Comparison of ENCODE assay signal across 25 cellular contexts in the genomic region with DNA sequence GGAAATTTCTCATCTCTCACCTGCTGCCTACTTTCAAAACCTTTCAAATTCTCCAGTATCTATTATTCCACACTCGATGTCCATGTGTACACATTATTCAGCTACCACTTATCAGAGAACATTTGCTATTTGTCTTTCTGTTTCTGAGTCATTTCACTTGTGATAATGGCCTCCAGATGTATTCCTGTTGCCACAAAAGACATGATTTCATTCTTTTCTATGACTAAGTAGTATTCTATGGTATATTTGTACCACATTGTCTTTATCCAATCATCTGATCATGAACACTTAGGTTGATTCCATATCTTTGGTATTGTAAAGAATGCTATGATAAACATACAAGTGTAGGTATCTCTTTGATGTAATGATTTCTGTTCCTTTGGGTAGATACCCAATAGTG.
"Had no signal": no experiment of that assay in that cellular context is flagged by ENCODE, and none has a peak within 500 bp of the region (broad histone marks: within the 10 kb centered on the region; RNA-seq: fewer than 3 reads in every experiment).

No MANE protein-coding gene starts in this region.

- H3K4me1 Mint-ChIP-seq: memory B cell; natural killer cell; stimulated activated effector memory CD8-positive, alpha-beta T cell treated with anti-CD3 and anti-CD28 coated beads, Interleukin-12 subunit alpha, Interleukin-12 subunit beta, amount 100 ng/mL, for 72 hours had no signal

- ATAC-seq: heart right ventricle; left ventricle myocardium superior; natural killer cell; psoas muscle; right cardiac atrium; stimulated activated effector memory CD8-positive, alpha-beta T cell treated with anti-CD3 and anti-CD28 coated beads, Interleukin-12 subunit alpha, Interleukin-12 subunit beta, amount 100 ng/mL, for 72 hours had no signal

- H3K4me3 Mint-ChIP-seq: memory B cell; natural killer cell; stimulated activated effector memory CD8-positive, alpha-beta T cell treated with anti-CD3 and anti-CD28 coated beads, Interleukin-12 subunit alpha, Interleukin-12 subunit beta, amount 100 ng/mL, for 72 hours had no signal

- H3K36me3 Mint-ChIP-seq: memory B cell; stimulated activated effector memory CD8-positive, alpha-beta T cell treated with anti-CD3 and anti-CD28 coated beads, Interleukin-12 subunit alpha, Interleukin-12 subunit beta, amount 100 ng/mL, for 72 hours had no signal

- H3K27me3 Mint-ChIP-seq: memory B cell had no signal

- H3K27ac Mint-ChIP-seq: memory B cell; natural killer cell; stimulated activated effector memory CD8-positive, alpha-beta T cell treated with anti-CD3 and anti-CD28 coated beads, Interleukin-12 subunit alpha, Interleukin-12 subunit beta, amount 100 ng/mL, for 72 hours had no signal

- H3K27ac ChIP-seq: coronary artery, heart right ventricle, ovary, psoas muscle, sigmoid colon, stomach, testis, tibial nerve, upper lobe of left lung had no signal

- DNase-seq: dermis blood vessel endothelial cell; effector memory CD4-positive, alpha-beta T cell; foreskin melanocyte; glutamatergic neuron; heart right ventricle; hippocampal formation; islet precursor cell; left ventricle myocardium superior; natural killer cell; occipital lobe; ovary; posterior cingulate gyrus; psoas muscle; right cardiac atrium; sigmoid colon; stimulated activated CD4-positive, alpha-beta T cell treated with anti-CD3 and anti-CD28 coated beads, Interleukin-2, amount 100 ng/mL, for 24 hours; stimulated activated CD4-positive, alpha-beta T cell treated with anti-CD3 and anti-CD28 coated beads, Interleukin-4, amount 100 ng/mL, for 24 hours; stimulated activated naive CD4-positive, alpha-beta T cell treated with Interleukin-2 at 50 U/mL for 16 hours; stomach; testis; upper lobe of left lung had no signal
